ENCODE assay signal across 30 cellular contexts in the genomic region with DNA sequence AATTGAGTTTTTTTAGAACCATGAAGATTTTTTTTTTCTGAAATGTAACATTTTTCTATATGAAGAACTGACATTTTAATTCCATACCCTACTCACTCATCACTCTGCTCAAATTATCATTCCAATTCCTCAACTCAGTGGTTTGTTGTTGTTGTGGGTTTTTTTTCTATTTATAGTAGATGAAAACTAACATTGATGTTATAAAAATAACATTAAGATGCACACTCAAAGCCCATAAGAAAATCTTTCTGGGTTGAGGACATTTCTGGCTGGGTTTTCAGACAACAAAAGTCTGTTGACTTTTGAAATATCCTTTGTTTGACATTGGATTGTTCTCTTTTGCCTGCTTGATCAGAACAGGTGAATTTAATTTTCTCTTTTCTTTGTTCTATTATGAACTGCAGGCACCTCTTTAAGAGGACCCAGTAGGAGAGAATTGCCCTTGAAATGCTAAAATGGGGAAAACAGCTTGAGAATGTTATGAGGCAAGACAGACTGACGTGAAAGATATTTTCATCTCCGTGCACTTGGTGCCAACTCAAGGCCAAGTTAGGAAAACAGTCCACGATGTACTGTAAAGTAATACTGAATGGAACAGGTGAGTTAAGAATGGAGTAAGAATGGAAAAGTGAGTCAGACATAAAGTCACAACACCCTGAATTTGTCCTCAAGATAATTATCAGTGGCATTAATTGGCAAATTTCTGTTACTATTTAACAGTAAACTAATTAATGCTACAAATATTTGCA. TPM values are rescaled to one million over a fixed set of nuclear protein-coding genes. Genes with fewer than 3 reads are reported as not detected.
DNase-seq lines count a peak whose midpoint lies in the region; ATAC-seq, FAIRE-seq and TF ChIP-seq lines count a peak whose summit lies in the region.
"Had no signal": no experiment of that assay in that cellular context is flagged by ENCODE, and none has a peak within 500 bp of the region (broad histone marks: within the 10 kb centered on the region; RNA-seq: fewer than 3 reads in every experiment).

No MANE protein-coding gene starts in this region.

- H3K27me3 ChIP-seq in pancreas: no peaks in the 10 kb centered on the region
- H3K27me3 ChIP-seq: neural progenitor cell had no signal

- H3K4me3 Mint-ChIP-seq in immature natural killer cell: no peak overlapping the region
- H3K4me3 Mint-ChIP-seq: activated CD8-positive, alpha-beta memory T cell treated with anti-CD3 and anti-CD28 coated beads, Interleukin-2, amount 10 ng/mL, durations not matched to agents 7 days and 5 days; activated T-cell treated with anti-CD3 and anti-CD28 coated beads, Interleukin-2, amount 50 U/mL, for 72 hours; CD4-positive, alpha-beta memory T cell; neural progenitor cell had no signal

- DNase-seq in DMS53 (lab: John Stamatoyannopoulos, UW) (peak; percentile 7), DMS53 treated with DMSO at 0.1 percent for 48 hours (lab: John Stamatoyannopoulos, UW; ENCODE audit: unreplicated experiment) (no peak), GM12891 (ENCODE audit: insufficient read length, low spot score) (no peak), pancreas (peak in 4 of 6 donors; percentile 16 to 41 (median 32)), immature natural killer cell (no peak), G401 (ENCODE audit: low spot score) (no peak)
- DNase-seq: activated CD4-positive, CD25-positive, alpha-beta regulatory T cell; activated CD8-positive, alpha-beta memory T cell treated with anti-CD3 and anti-CD28 coated beads, Interleukin-2, amount 10 ng/mL, durations not matched to agents 7 days and 5 days; activated naive CD4-positive, alpha-beta T cell treated with Interleukin-2 at 50 U/mL for 16 hours; activated T-cell treated with anti-CD3 and anti-CD28 coated beads, Interleukin-2, amount 50 U/mL, for 72 hours; amniotic stem cell; CD4-positive, alpha-beta memory T cell; effector memory CD4-positive, alpha-beta T cell; erythroblast; HCEC 1CT; heart right ventricle; KBM-7; MM.1S; NCI-H1436 treated with DMSO at 0.1 percent for 48 hours; NCI-H69; stimulated activated naive CD4-positive, alpha-beta T cell treated with Interleukin-2 at 50 U/mL for 16 hours; T-helper 1 cell had no signal

- H3K27ac ChIP-seq in VCaP (peak overlapping the region; percentile 25; the same call in 1 of the 2 replicates), pancreas (peak overlapping the region in 2 of 4 donors; percentile 33 to 56)
- H3K27ac ChIP-seq: 22Rv1, heart right ventricle, neural progenitor cell had no signal

- H3K9me3 Mint-ChIP-seq in immature natural killer cell: peaks cover 0 to 2% (median 0%) of the 10 kb centered on the region in 6 donors
- H3K9me3 Mint-ChIP-seq: activated T-cell treated with anti-CD3 and anti-CD28 coated beads, Interleukin-2, amount 50 U/mL, for 72 hours; CD4-positive, alpha-beta memory T cell; neural progenitor cell had no signal

- in situ Hi-C loops in G401 (cut with HindIII; ENCODE audit: low sequenced_read_pairs): no loop called here

- H3K9me3 ChIP-seq in pancreas: no peaks in the 10 kb centered on the region
- H3K9me3 ChIP-seq: heart right ventricle had no signal

- H3K27ac Mint-ChIP-seq in immature natural killer cell: no peak overlapping the region
- H3K27ac Mint-ChIP-seq: activated CD8-positive, alpha-beta memory T cell treated with anti-CD3 and anti-CD28 coated beads, Interleukin-2, amount 10 ng/mL, durations not matched to agents 7 days and 5 days; activated T-cell treated with anti-CD3 and anti-CD28 coated beads, Interleukin-2, amount 50 U/mL, for 72 hours; neural progenitor cell; progenitor cell of endocrine pancreas had no signal

- FAIRE-seq in GM12891 (lab: Jason Lieb, UNC): peak; percentile 52
- no peak for FAIRE-seq in pancreas (lab: Jason Lieb, UNC)
- FAIRE-seq: colon, GM19239, urothelium cell line had no signal

- H3K27me3 Mint-ChIP-seq in immature natural killer cell (ENCODE audit: low read depth in 3 of 3): peaks cover 0 to 5% (median 3%) of the 10 kb centered on the region in 3 donors
- H3K27me3 Mint-ChIP-seq: progenitor cell of endocrine pancreas had no signal

- no peaks in the 10 kb centered on the region for H3K36me3 ChIP-seq in pancreas
- H3K36me3 ChIP-seq: heart right ventricle, neural progenitor cell had no signal

- H3K4me1 Mint-ChIP-seq in immature natural killer cell: no peaks in the 10 kb centered on the region
- H3K4me1 Mint-ChIP-seq: activated CD8-positive, alpha-beta memory T cell treated with anti-CD3 and anti-CD28 coated beads, Interleukin-2, amount 10 ng/mL, durations not matched to agents 7 days and 5 days; CD4-positive, alpha-beta memory T cell; neural progenitor cell had no signal

- intact Hi-C loops in pancreas (cut with DNase I): loop anchor here in 1 of 3 donors (10.0 kb wide), 1 partner anchor 182 kb away; no protein-coding TSS in a partner anchor

- WGBS in pancreas, 2 donors: 15 to 16% methylated on average over 3 of the region's 3 CpGs

- peak; percentile 90 to 97 (median 95) for ATAC-seq in pancreas
- no peak for ATAC-seq in HG03025 (IDR thresholded peaks at IDR 0.05; ENCODE audit: low FRiP score, unreplicated experiment)
- ATAC-seq: activated CD8-positive, alpha-beta memory T cell treated with anti-CD3 and anti-CD28 coated beads, Interleukin-2, amount 10 ng/mL, durations not matched to agents 7 days and 5 days; activated T-cell treated with anti-CD3 and anti-CD28 coated beads, Interleukin-2, amount 50 U/mL, for 72 hours had no signal

- no peaks in the 10 kb centered on the region for H3K36me3 Mint-ChIP-seq in immature natural killer cell
- H3K36me3 Mint-ChIP-seq: activated CD8-positive, alpha-beta memory T cell treated with anti-CD3 and anti-CD28 coated beads, Interleukin-2, amount 10 ng/mL, durations not matched to agents 7 days and 5 days; CD4-positive, alpha-beta memory T cell; neural progenitor cell had no signal

- no peak for TF ChIP-seq POLR2A in GM12891 (IDR thresholded peaks at IDR 0.05; ENCODE audit: low read depth, low read length)

- peaks cover 0 to 9% (median 0%) of the 10 kb centered on the region in 3 donors for H3K4me1 ChIP-seq in pancreas
- H3K4me1 ChIP-seq: neural progenitor cell had no signal

- no peak for TF ChIP-seq CTCF in VCaP (conservative IDR thresholded peaks at IDR 0.05)
- no peak for TF ChIP-seq CTCF in pancreas (IDR thresholded peaks at IDR 0.05)

- H3K4me3 ChIP-seq in pancreas: no peak overlapping the region
- H3K4me3 ChIP-seq: heart right ventricle, neural progenitor cell had no signal

TF ChIP-seq in GM12891, 5 proteins besides CTCF, POLR2A, EP300 and RAD21:
- TF ChIP-seq TAF1 (IDR thresholded peaks at IDR 0.05; ENCODE audit: low read depth, low read length): no peak
- TF ChIP-seq PAX5 (IDR thresholded peaks at IDR 0.05; ENCODE audit: insufficient read depth, low read length, severe bottlenecking): no peak
- no peak for TF ChIP-seq POLR2AphosphoS5 (IDR thresholded peaks at IDR 0.05; ENCODE audit: low read depth, low read length)
- TF ChIP-seq SPI1 (IDR thresholded peaks at IDR 0.05; ENCODE audit: low read depth, low read length): no peak
- no peak for TF ChIP-seq POU2F2 (IDR thresholded peaks at IDR 0.05; ENCODE audit: low read depth, low read length)

RNA-seq across cellular contexts. Expression of a gene that starts 16.1 kb away (rescaled TPM):
- 15.6 TPM for polyA plus RNA-seq in GM12891 (2012; ENCODE audit: low read depth, missing spikeins)
- total RNA-seq in pancreas: 10 to 100 TPM; 20.7 to 52.7 (median 37.2) TPM
- polyA plus RNA-seq in pancreas: 10 to 100 TPM; 55.5 to 55.9 TPM
- polyA plus RNA-seq in immature natural killer cell: 1 to 10 TPM; 4.2 to 9.6 (median 4.7) TPM
- 4.4 and 18.6 TPM in 2 replicates for total RNA-seq in G401 (2014; rRNA removed; shearing (Covaris generic))

Comparison
In these comparisons a context has a peak if more than half of its experiments do, and no peak if none do; other contexts are left out.
1. DNase-seq: peak in DMS53 (single experiment) and pancreas (4 of 6); none in DMS53 treated with DMSO at 0.1 percent for 48 hours (single experiment), GM12891 (single experiment), immature natural killer cell (0 of 3) and G401 (single experiment).